In the genomic region with DNA sequence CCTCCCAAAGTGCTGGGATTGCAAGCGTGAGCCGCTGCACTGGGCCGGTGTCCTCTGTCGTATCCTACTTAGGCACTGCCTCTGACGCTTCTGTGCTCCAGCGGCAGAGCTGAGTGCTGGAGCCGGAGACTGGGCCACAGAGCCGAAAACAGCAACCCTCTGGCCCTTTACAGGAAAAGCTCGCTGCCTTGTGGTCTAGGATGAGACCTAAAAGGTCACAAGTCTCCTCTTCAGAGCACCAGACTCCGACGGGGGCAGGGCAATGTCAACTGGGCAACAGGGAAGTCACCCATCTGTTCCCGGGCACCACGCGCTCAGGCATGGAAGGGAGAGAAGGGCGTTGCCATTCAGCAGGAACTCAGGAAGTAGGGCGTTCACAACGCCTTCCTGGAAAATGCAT, we compare ENCODE assay signal across 11 cellular contexts.
DNase-seq lines count a peak whose midpoint lies in the region; ATAC-seq and TF ChIP-seq lines count a peak whose summit lies in the region.
"Had no signal": no experiment of that assay in that cellular context is flagged by ENCODE, and none has a peak within 500 bp of the region (broad histone marks: within the 10 kb centered on the region; RNA-seq: fewer than 3 reads in every experiment).

No MANE protein-coding gene starts in this region.

- peak overlapping the region; percentile 27; the same call in 1 of the 2 replicates for H3K27ac ChIP-seq in RWPE1
- H3K27ac ChIP-seq in gastroesophageal sphincter, result peak overlapping the region in 3 of 4 donors; percentile 18 to 41 (median 38)
- no peak overlapping the region for H3K27ac ChIP-seq in ovary
- H3K27ac ChIP-seq: hepatocyte, neutrophil had no signal

- H3K4me1 ChIP-seq in gastroesophageal sphincter, result no peaks in the 10 kb centered on the region
- no peaks in the 10 kb centered on the region for H3K4me1 ChIP-seq in ovary (ENCODE audit: insufficient read depth)

- POLR2A ChIA-PET in RWPE1 (lab: Yijun Ruan, JAX; ENCODE audit: low non-redundant PET), result interaction anchor here (0.6 kb wide), 1 partner anchor 682 kb away, joined by 4 read pairs; a partner anchor contains a TSS

- CTCF ChIA-PET in RWPE1 (lab: Yijun Ruan, JAX), result no interaction called here

- H3K9me3 ChIP-seq in gastroesophageal sphincter (no peaks in the 10 kb centered on the region), ovary (no peaks in the 10 kb centered on the region)
- H3K9me3 ChIP-seq: neutrophil had no signal

- H3K36me3 ChIP-seq in gastroesophageal sphincter (no peaks in the 10 kb centered on the region), ovary (no peaks in the 10 kb centered on the region)
- H3K36me3 ChIP-seq: neutrophil had no signal

- no peak for TF ChIP-seq CTCF in RWPE1 (conservative IDR thresholded peaks at IDR 0.05; ENCODE audit: low read depth)
- TF ChIP-seq CTCF in gastroesophageal sphincter (IDR thresholded peaks at IDR 0.05), result no peak
- no peak for TF ChIP-seq CTCF in ovary (IDR thresholded peaks at IDR 0.05)
- TF ChIP-seq CTCF in GM10266 (IDR thresholded peaks at IDR 0.05; ENCODE audit: control insufficient read depth, insufficient read depth, low read depth, missing control alignments), result no peak

- TF ChIP-seq POLR2A in gastroesophageal sphincter (IDR thresholded peaks at IDR 0.05) (no peak), ovary (IDR thresholded peaks at IDR 0.05) (no peak)

- H3K4me3 ChIP-seq in gastroesophageal sphincter, result no peak overlapping the region
- H3K4me3 ChIP-seq in ovary, result no peak overlapping the region
- H3K4me3 ChIP-seq: hepatocyte had no signal

- H3K27me3 ChIP-seq in gastroesophageal sphincter (no peaks in the 10 kb centered on the region), ovary (no peaks in the 10 kb centered on the region)
- H3K27me3 ChIP-seq: hepatocyte, neutrophil had no signal

- peak; percentile 73 for ATAC-seq in gastroesophageal sphincter

- peak; percentile 86 for DNase-seq in CMK (ENCODE audit: low read depth)
- no peak for DNase-seq in RWPE1 (ENCODE audit: low spot score)
- DNase-seq in ovary, result peak in 4 of 5 donors; percentile 6 to 39 (median 27)
- DNase-seq in stimulated activated CD4-positive, alpha-beta T cell treated with anti-CD3 and anti-CD28 coated beads, Interleukin-12 subunit alpha, Interleukin-12 subunit beta, amount 100 ng/mL, for 4 hours, result no peak
- no peak for DNase-seq in effector CD4-positive, alpha-beta T cell
- no peak for DNase-seq in activated CD4-positive, alpha-beta T cell treated with anti-CD3 and anti-CD28 coated beads, Interleukin-2, amount 50 U/mL, for 1 hour
- DNase-seq in GM10266 (ENCODE audit: extremely low spot score), result no peak
- DNase-seq: NCI-H1417 treated with DMSO at 0.1 percent for 48 hours had no signal

- 90% methylated on average over 2 of the region's 17 CpGs; no CpG with 5 or more reads in 1 of the 2 donors for WGBS in gastroesophageal sphincter (ENCODE audit: low coverage in 1 of 2), 2 donors
- 74 to 84% (median 78%) methylated on average over 16 to 17 of the region's 17 CpGs for WGBS in ovary, 3 donors

- intact Hi-C loops in ovary (cut with DNase I), result no loop called here

- no peak for TF ChIP-seq EP300 in gastroesophageal sphincter (IDR thresholded peaks at IDR 0.05)
- no peak for TF ChIP-seq EP300 in ovary (IDR thresholded peaks at IDR 0.05)

Comparison
In these comparisons a context has a peak if more than half of its experiments do, and no peak if none do; other contexts are left out.
1. DNase-seq: peak in CMK (single experiment) and ovary (4 of 5); none in RWPE1 (single experiment), stimulated activated CD4-positive, alpha-beta T cell treated with anti-CD3 and anti-CD28 coated beads, Interleukin-12 subunit alpha, Interleukin-12 subunit beta, amount 100 ng/mL, for 4 hours (single experiment), effector CD4-positive, alpha-beta T cell (single experiment), activated CD4-positive, alpha-beta T cell treated with anti-CD3 and anti-CD28 coated beads, Interleukin-2, amount 50 U/mL, for 1 hour (single experiment) and GM10266 (single experiment).
2. H3K27ac ChIP-seq: peak in RWPE1 (single experiment) and gastroesophageal sphincter (3 of 4); none in ovary (0 of 2).